In the genomic region with DNA sequence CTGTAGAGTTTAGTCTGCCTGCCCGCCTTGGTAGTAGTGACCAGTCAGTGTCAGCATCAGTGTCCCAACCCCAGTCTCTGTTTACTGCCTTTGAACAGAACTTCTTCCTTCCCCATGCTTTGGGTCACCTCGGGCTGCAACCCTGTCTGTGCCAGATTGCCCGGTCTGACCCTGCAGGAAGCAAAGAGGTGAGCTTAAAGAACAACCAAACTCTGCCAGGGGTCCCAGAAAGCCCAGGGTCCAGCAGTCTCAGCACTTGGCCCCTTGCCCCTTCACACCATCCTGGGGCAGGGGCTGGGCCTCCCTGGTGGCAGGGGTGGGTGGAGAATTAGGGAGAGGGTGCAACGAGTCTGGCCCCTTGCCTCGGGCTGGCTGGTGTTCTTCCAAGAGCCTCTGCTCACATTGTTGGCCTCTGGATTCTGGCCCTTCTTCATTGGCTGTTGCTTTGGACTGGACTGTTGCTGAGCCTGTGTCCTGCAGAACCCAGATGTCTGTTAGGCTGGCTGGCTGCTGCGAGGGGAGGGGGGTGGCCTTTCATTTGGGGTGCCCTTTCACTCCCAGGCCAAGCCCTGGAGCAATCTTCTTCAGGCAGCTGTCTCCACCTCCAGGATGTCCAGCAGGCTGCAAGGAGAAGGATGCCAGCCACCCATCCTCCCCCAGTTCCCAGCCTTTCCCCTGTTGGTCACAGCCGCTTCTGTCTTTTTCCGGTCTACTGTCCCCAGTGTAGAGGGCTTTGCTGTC, we compare ENCODE assay signal across 1 cellular context.
TF ChIP-seq lines count a peak whose summit lies in the region.

No MANE protein-coding gene starts in this region.

TF ChIP-seq in H1, 55 proteins besides CTCF, POLR2A, EP300 and RAD21:
- TF ChIP-seq EGR1 (IDR thresholded peaks at IDR 0.05; ENCODE audit: borderline replicate concordance, low read depth, low read length), result no peak
- TF ChIP-seq KDM1A (IDR thresholded peaks at IDR 0.05; ENCODE audit: borderline replicate concordance, low read length), result no peak
- TF ChIP-seq CHD2 (IDR thresholded peaks at IDR 0.05; ENCODE audit: low read length), result no peak
